22 cellular contexts compared by ENCODE assay signal in genomic region chr1:58107943-58108342, GRCh38.
DNase-seq lines count a peak whose midpoint lies in the region; ATAC-seq lines count a peak whose summit lies in the region.
"Had no signal": no experiment of that assay in that cellular context is flagged by ENCODE, and none has a peak within 500 bp of the region (broad histone marks: within the 10 kb centered on the region; RNA-seq: fewer than 3 reads in every experiment).

No MANE protein-coding gene starts in this region.

- H3K4me3 Mint-ChIP-seq in stimulated activated memory B cell treated with anti-CD40 and anti-IgM and Interleukin-4, amounts not matched to agents 10 μg/mL and 1 μg/mL and 100 μg/mL, for 72 hours, result no peak overlapping the region
- no peak overlapping the region for H3K4me3 Mint-ChIP-seq in activated T-cell treated with anti-CD3 and anti-CD28 coated beads, Interleukin-2, amount 50 U/mL, for 24 hours
- H3K4me3 Mint-ChIP-seq: T-helper 2 cell treated with Interferon-gamma antibody and Interleukin-4, amounts not matched to agents 5 μg/mL and 100 μg/mL, for 36 hours had no signal

- peaks cover 4% of the 10 kb centered on the region for H3K27me3 Mint-ChIP-seq in stimulated activated memory B cell treated with anti-CD40 and anti-IgM and Interleukin-4, amounts not matched to agents 10 μg/mL and 1 μg/mL and 100 μg/mL, for 72 hours
- H3K27me3 Mint-ChIP-seq in activated T-cell treated with anti-CD3 and anti-CD28 coated beads, Interleukin-2, amount 50 U/mL, for 24 hours, result peaks cover 3% of the 10 kb centered on the region

- H3K4me3 ChIP-seq in H7 (ENCODE audit: insufficient read depth, low read depth, low read length), result no peak overlapping the region
- H3K4me3 ChIP-seq: MG63, Peyer's patch had no signal

- H3K9me3 Mint-ChIP-seq in stimulated activated memory B cell treated with anti-CD40 and anti-IgM and Interleukin-4, amounts not matched to agents 10 μg/mL and 1 μg/mL and 100 μg/mL, for 72 hours, result no peaks in the 10 kb centered on the region
- H3K9me3 Mint-ChIP-seq in activated T-cell treated with anti-CD3 and anti-CD28 coated beads, Interleukin-2, amount 50 U/mL, for 24 hours, result no peaks in the 10 kb centered on the region
- H3K9me3 Mint-ChIP-seq: T-helper 2 cell treated with Interferon-gamma antibody and Interleukin-4, amounts not matched to agents 5 μg/mL and 100 μg/mL, for 36 hours had no signal

- ATAC-seq in GM18868 (IDR thresholded peaks at IDR 0.05; ENCODE audit: unreplicated experiment), result peak; percentile 37
- ATAC-seq in GM21390 (IDR thresholded peaks at IDR 0.05; ENCODE audit: unreplicated experiment), result peak; percentile 56
- ATAC-seq in HG02798 (IDR thresholded peaks at IDR 0.05; ENCODE audit: poor library complexity, unreplicated experiment), result peak; percentile 36
- ATAC-seq in stimulated activated memory B cell treated with anti-CD40 and anti-IgM and Interleukin-4, amounts not matched to agents 10 μg/mL and 1 μg/mL and 100 μg/mL, for 72 hours, result no peak
- ATAC-seq: Right ventricle myocardium inferior had no signal

- DNase-seq in D341Med (ENCODE audit: low spot score) (no peak), H7 (no peak), SIG-M5 treated with dmso at 0.1 percent for 504 hours (lab: John Stamatoyannopoulos, UW; ENCODE audit: unreplicated experiment) (no peak)
- DNase-seq in activated T-cell treated with anti-CD3 and anti-CD28 coated beads, Interleukin-2, amount 50 U/mL, for 24 hours, result no peak
- DNase-seq: ACHN, DMS 273 treated with DMSO at 0.1 percent for 48 hours, DND-41, Kasumi-1, MG63, NCI-H1092, NCI-H2081, NCI-H2171 treated with DMSO at 0.1 percent for 48 hours, NCI-H446, NCI-H69, Peyer's patch, SW 1271 had no signal

- no peaks in the 10 kb centered on the region for H3K27me3 ChIP-seq in H7 (ENCODE audit: control insufficient read depth, insufficient read depth, low read length)
- H3K27me3 ChIP-seq: MG63, Peyer's patch had no signal

- peak overlapping the region; percentile 69 for H3K27ac Mint-ChIP-seq in stimulated activated memory B cell treated with anti-CD40 and anti-IgM and Interleukin-4, amounts not matched to agents 10 μg/mL and 1 μg/mL and 100 μg/mL, for 72 hours
- H3K27ac Mint-ChIP-seq in activated T-cell treated with anti-CD3 and anti-CD28 coated beads, Interleukin-2, amount 50 U/mL, for 24 hours, result no peak overlapping the region
- H3K27ac Mint-ChIP-seq: T-helper 2 cell treated with Interferon-gamma antibody and Interleukin-4, amounts not matched to agents 5 μg/mL and 100 μg/mL, for 36 hours had no signal

- peaks cover 45% of the 10 kb centered on the region for H3K4me1 Mint-ChIP-seq in stimulated activated memory B cell treated with anti-CD40 and anti-IgM and Interleukin-4, amounts not matched to agents 10 μg/mL and 1 μg/mL and 100 μg/mL, for 72 hours
- H3K4me1 Mint-ChIP-seq in activated T-cell treated with anti-CD3 and anti-CD28 coated beads, Interleukin-2, amount 50 U/mL, for 24 hours (ENCODE audit: low read depth), result no peaks in the 10 kb centered on the region

- H3K36me3 Mint-ChIP-seq in stimulated activated memory B cell treated with anti-CD40 and anti-IgM and Interleukin-4, amounts not matched to agents 10 μg/mL and 1 μg/mL and 100 μg/mL, for 72 hours, result peaks cover 3% of the 10 kb centered on the region
- H3K36me3 Mint-ChIP-seq in activated T-cell treated with anti-CD3 and anti-CD28 coated beads, Interleukin-2, amount 50 U/mL, for 24 hours (ENCODE audit: low read depth), result no peaks in the 10 kb centered on the region

- no peaks in the 10 kb centered on the region for H3K36me3 ChIP-seq in H7 (replicated peaks; ENCODE audit: control insufficient read depth, insufficient read depth, low read length)
- H3K36me3 ChIP-seq: MG63, Peyer's patch had no signal
